8 cellular contexts compared by ENCODE assay signal in the genomic region with DNA sequence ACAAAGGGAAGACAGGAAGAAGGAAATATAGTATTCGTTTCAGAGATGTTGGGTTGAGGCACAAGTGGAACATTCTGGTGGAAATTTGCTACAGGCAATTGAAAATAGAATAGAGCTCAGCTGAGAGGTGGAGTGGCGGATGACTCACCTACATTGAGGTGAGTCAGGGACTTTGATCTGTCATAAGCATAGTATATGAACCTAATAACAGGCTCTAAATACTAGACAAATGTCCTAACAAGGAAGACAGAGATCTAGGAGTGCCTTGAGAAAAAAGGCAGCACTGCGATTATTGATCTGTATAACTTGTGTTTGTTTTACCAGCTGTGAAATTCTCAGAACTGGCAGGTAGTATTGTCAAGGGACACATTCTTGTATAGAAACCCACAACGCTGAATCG. TPM values are rescaled to one million over a fixed set of nuclear protein-coding genes. Genes with fewer than 3 reads are reported as not detected.
DNase-seq lines count a peak whose midpoint lies in the region; ATAC-seq, FAIRE-seq and TF ChIP-seq lines count a peak whose summit lies in the region.

No MANE protein-coding gene starts in this region.

- DNase-seq in BJ (ENCODE audit: low read depth) (no peak), activated T-cell treated with anti-CD3 and anti-CD28 coated beads for 48 hours (ENCODE audit: low read depth) (peak; percentile 31), fibroblast of lung (ENCODE audit: low read depth in 2 of 2) (peak in 1 of 2 donors; percentile 68), renal cortical epithelial cell (ENCODE audit: low read depth) (peak; percentile 89), T1000 (lab: John Stamatoyannopoulos, UW) (no peak), GM12892 (ENCODE audit: insufficient read length) (no peak)

- ATAC-seq in HG03175 (IDR thresholded peaks at IDR 0.05; ENCODE audit: unreplicated experiment), result no peak

- H3K27ac ChIP-seq in fibroblast of lung (ENCODE audit: insufficient read depth, low read length), result no peak overlapping the region

- H2AFZ ChIP-seq in fibroblast of lung (ENCODE audit: low read length), result no peak overlapping the region

- FAIRE-seq in GM12892 (lab: Jason Lieb, UNC), result no peak

- POLR2A ChIA-PET in BJ (lab: Charles Lee), result no interaction called here

- peak overlapping the region; percentile 100 for H3K4me3 ChIP-seq in BJ (ENCODE audit: low read depth, low read length)
- H3K4me3 ChIP-seq in fibroblast of lung (replicated peaks in 1 of 4; ENCODE audit: control extremely low read depth in 1 of 4, insufficient read depth in 1 of 4, low read depth in 3 of 4, low read length in 4 of 4), result peak overlapping the region; percentile 59 to 99 (median 93)

- H4K20me1 ChIP-seq in fibroblast of lung (ENCODE audit: control insufficient read depth, extremely low read depth, insufficient read depth, low read length), result peaks cover 8% of the 10 kb centered on the region

- TF ChIP-seq RAD21 in Ishikawa (IDR thresholded peaks at IDR 0.05; ENCODE audit: low read depth), result peak; percentile 8; the same call in 1 of the 2 replicates

- no peaks in the 10 kb centered on the region for H3K27me3 ChIP-seq in BJ (ENCODE audit: control insufficient read depth, insufficient read depth, low read length)
- no peaks in the 10 kb centered on the region for H3K27me3 ChIP-seq in fibroblast of lung (ENCODE audit: control insufficient read depth, insufficient read depth, low read length)

- H3K36me3 ChIP-seq in BJ (ENCODE audit: control insufficient read depth, insufficient read depth, low read length) (no peaks in the 10 kb centered on the region), fibroblast of lung (ENCODE audit: control insufficient read depth, insufficient read depth, low read length) (no peaks in the 10 kb centered on the region)

- CTCF ChIA-PET in BJ (lab: Yijun Ruan, JAX), result interaction anchor here (1.7 to 3.2 kb wide), 2 partner anchors 12 to 47 kb away, joined by 3 to 16 read pairs; no protein-coding TSS in a partner anchor

- no peak for TF ChIP-seq EP300 in Ishikawa (IDR thresholded peaks at IDR 0.05; ENCODE audit: borderline replicate concordance)

- H3K9ac ChIP-seq in fibroblast of lung (ENCODE audit: insufficient read depth, low read length), result no peak overlapping the region

- peaks cover 39% of the 10 kb centered on the region for H3K79me2 ChIP-seq in fibroblast of lung (ENCODE audit: control insufficient read depth, insufficient read depth, low read length)

- peaks cover 7% of the 10 kb centered on the region for H3K4me1 ChIP-seq in fibroblast of lung (ENCODE audit: control insufficient read depth, extremely low read depth, insufficient read depth, low read length)

- TF ChIP-seq CTCF in BJ (IDR thresholded peaks at IDR 0.05; ENCODE audit: insufficient read depth, low read depth, low read length) (no peak), fibroblast of lung (conservative IDR thresholded peaks at IDR 0.05 in 1 of 2, IDR thresholded peaks at IDR 0.05 in 1 of 2; ENCODE audit: low read depth in 1 of 2, low read length in 2 of 2) (no peak)

- peak overlapping the region; percentile 49 for H3K4me2 ChIP-seq in fibroblast of lung (ENCODE audit: extremely low read depth, insufficient read depth, low read length)

- H3K9me3 ChIP-seq in fibroblast of lung (ENCODE audit: control insufficient read depth, insufficient read depth, low read depth, low read length), result no peaks in the 10 kb centered on the region

- TF ChIP-seq POLR2A in GM12892 (IDR thresholded peaks at IDR 0.05; ENCODE audit: low read depth, low read length), result no peak

TF ChIP-seq in Ishikawa, 13 proteins besides CTCF, POLR2A, EP300 and RAD21:
- TF ChIP-seq, protein P1, sequence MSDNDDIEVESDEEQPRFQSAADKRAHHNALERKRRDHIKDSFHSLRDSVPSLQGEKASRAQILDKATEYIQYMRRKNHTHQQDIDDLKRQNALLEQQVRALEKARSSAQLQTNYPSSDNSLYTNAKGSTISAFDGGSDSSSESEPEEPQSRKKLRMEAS (IDR thresholded peaks at IDR 0.05), result 0 out of 2 replicates have a peak, but pooled peaks have one; percentile 10
- TF ChIP-seq, protein P2, sequence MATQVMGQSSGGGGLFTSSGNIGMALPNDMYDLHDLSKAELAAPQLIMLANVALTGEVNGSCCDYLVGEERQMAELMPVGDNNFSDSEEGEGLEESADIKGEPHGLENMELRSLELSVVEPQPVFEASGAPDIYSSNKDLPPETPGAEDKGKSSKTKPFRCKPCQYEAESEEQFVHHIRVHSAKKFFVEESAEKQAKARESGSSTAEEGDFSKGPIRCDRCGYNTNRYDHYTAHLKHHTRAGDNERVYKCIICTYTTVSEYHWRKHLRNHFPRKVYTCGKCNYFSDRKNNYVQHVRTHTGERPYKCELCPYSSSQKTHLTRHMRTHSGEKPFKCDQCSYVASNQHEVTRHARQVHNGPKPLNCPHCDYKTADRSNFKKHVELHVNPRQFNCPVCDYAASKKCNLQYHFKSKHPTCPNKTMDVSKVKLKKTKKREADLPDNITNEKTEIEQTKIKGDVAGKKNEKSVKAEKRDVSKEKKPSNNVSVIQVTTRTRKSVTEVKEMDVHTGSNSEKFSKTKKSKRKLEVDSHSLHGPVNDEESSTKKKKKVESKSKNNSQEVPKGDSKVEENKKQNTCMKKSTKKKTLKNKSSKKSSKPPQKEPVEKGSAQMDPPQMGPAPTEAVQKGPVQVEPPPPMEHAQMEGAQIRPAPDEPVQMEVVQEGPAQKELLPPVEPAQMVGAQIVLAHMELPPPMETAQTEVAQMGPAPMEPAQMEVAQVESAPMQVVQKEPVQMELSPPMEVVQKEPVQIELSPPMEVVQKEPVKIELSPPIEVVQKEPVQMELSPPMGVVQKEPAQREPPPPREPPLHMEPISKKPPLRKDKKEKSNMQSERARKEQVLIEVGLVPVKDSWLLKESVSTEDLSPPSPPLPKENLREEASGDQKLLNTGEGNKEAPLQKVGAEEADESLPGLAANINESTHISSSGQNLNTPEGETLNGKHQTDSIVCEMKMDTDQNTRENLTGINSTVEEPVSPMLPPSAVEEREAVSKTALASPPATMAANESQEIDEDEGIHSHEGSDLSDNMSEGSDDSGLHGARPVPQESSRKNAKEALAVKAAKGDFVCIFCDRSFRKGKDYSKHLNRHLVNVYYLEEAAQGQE (IDR thresholded peaks at IDR 0.05; ENCODE audit: low read depth), result no peak
- no peak for TF ChIP-seq TAF1 (IDR thresholded peaks at IDR 0.05; ENCODE audit: low read depth)
TF ChIP-seq in Ishikawa: peak in this region for 1.

RNA-seq across cellular contexts. Expression of a gene that starts 0.9 kb away (rescaled TPM):
- polyA plus RNA-seq in BJ (2011; rRNA removed) (24.2 and 39.6 TPM in 2 replicates), fibroblast of lung (30.1 and 42.6 TPM in 2 replicates)
- polyA minus RNA-seq in BJ (2011; rRNA and poly(A)+ RNA removed), result 16.1 and 19.6 TPM in 2 replicates
- total RNA-seq in fibroblast of lung (106 and 127 TPM in 2 replicates), renal cortical epithelial cell (42.2 and 51.1 TPM in 2 replicates)
- polyA plus RNA-seq in fibroblast of lung (2012), result 19.5 and 25.5 TPM in 2 replicates
- polyA minus RNA-seq in fibroblast of lung (ENCODE audit: low replicate concordance), result 1.2 and 7.9 TPM in 2 replicates
- polyA plus RNA-seq in GM12892 (2012; ENCODE audit: missing spikeins), result 28.9 TPM

RNA-seq across cellular contexts. Expression of a gene that starts 31.4 kb away (rescaled TPM):
- polyA plus RNA-seq in BJ (2011; rRNA removed) (0.12 and 0.72 TPM in 2 replicates), fibroblast of lung (0.22 and 0.29 TPM in 2 replicates)
- polyA minus RNA-seq in BJ (2011; rRNA and poly(A)+ RNA removed), result 0.26 TPM in 1 of 2 replicates, not detected in the other
- total RNA-seq in fibroblast of lung (0.26 and 0.50 TPM in 2 replicates), renal cortical epithelial cell (1.2 TPM in 1 of 2 replicates, not detected in the other)
- polyA plus RNA-seq in fibroblast of lung (2012), result 0.22 and 0.30 TPM in 2 replicates
- polyA minus RNA-seq in fibroblast of lung (ENCODE audit: low replicate concordance), result not detected in 2 replicates
- polyA plus RNA-seq in GM12892 (2012; ENCODE audit: missing spikeins), result 1.0 TPM

Comparison
In these comparisons a context has a peak if more than half of its experiments do, and no peak if none do; other contexts are left out.
1. DNase-seq: peak in activated T-cell treated with anti-CD3 and anti-CD28 coated beads for 48 hours (single experiment) and renal cortical epithelial cell (single experiment); none in BJ (single experiment), T1000 (single experiment) and GM12892 (single experiment).